In genomic region chr15:99125061-99125990, GRCh38 we compare ENCODE assay signal across 15 cellular contexts. TPM values are rescaled to one million over a fixed set of nuclear protein-coding genes. Genes with fewer than 3 reads are reported as not detected.
DNase-seq lines count a peak whose midpoint lies in the region; FAIRE-seq and TF ChIP-seq lines count a peak whose summit lies in the region.
"Had no signal": no experiment of that assay in that cellular context is flagged by ENCODE, and none has a peak within 500 bp of the region (broad histone marks: within the 10 kb centered on the region; RNA-seq: fewer than 3 reads in every experiment).

No MANE protein-coding gene starts in this region.

- H3K9ac ChIP-seq in astrocyte (ENCODE audit: low read length), result no peak overlapping the region
- no peak overlapping the region for H3K9ac ChIP-seq in Karpas-422 (ENCODE audit: low read length)

- peaks cover 41% of the 10 kb centered on the region for H3K4me1 ChIP-seq in astrocyte (ENCODE audit: insufficient read depth, low read length)
- no peaks in the 10 kb centered on the region for H3K4me1 ChIP-seq in Karpas-422 (ENCODE audit: low read length)

- DNase-seq in astrocyte (ENCODE audit: low read depth) (no peak), fibroblast of mammary gland (ENCODE audit: low read depth) (peak; percentile 20), osteocyte (ENCODE audit: extremely low spot score, unreplicated experiment) (no peak), type B pancreatic cell (ENCODE audit: extremely low spot score, unreplicated experiment) (peak; percentile 63), SKM-1 (lab: John Stamatoyannopoulos, UW; ENCODE audit: unreplicated experiment) (no peak), Karpas-422 (no peak), G401 (ENCODE audit: low spot score) (no peak)
- no peak for DNase-seq in activated naive CD4-positive, alpha-beta T cell (lab: John Stamatoyannopoulos, UW)
- DNase-seq: activated B cell treated with CpG ODN at 0.5 μM for 24 hours; activated CD8-positive, alpha-beta memory T cell treated with anti-CD3 and anti-CD28 coated beads, Interleukin-2, amount 50 U/mL, for 48 hours; CD4-positive, alpha-beta T cell; NCI-H226; stimulated activated CD4-positive, alpha-beta T cell treated with anti-CD3 and anti-CD28 coated beads, Interleukin-2, amount 100 ng/mL, for 24 hours had no signal

- in situ Hi-C loops in G401 (cut with HindIII; ENCODE audit: low sequenced_read_pairs), result no loop called here

- H3K4me2 ChIP-seq in astrocyte (ENCODE audit: low read length), result peak overlapping the region; percentile 14
- no peak overlapping the region for H3K4me2 ChIP-seq in Karpas-422 (ENCODE audit: low read depth, low read length, poor library complexity, severe bottlenecking)

- H4K20me1 ChIP-seq in astrocyte (ENCODE audit: insufficient read depth, low read length), result no peaks in the 10 kb centered on the region
- H4K20me1 ChIP-seq in Karpas-422 (ENCODE audit: insufficient read depth, low read depth, low read length), result no peaks in the 10 kb centered on the region

- peak overlapping the region; percentile 16 for H2AFZ ChIP-seq in astrocyte (ENCODE audit: low read depth, low read length)
- H2AFZ ChIP-seq in Karpas-422 (ENCODE audit: low read length), result no peak overlapping the region

- TF ChIP-seq CTCF in astrocyte (IDR thresholded peaks at IDR 0.05; ENCODE audit: insufficient read depth, low read depth, low read length) (no peak), fibroblast of mammary gland (conservative IDR thresholded peaks at IDR 0.05; ENCODE audit: control insufficient read depth, insufficient read depth, low read depth, low read length) (no peak), osteocyte (IDR thresholded peaks at IDR 0.05) (no peak), type B pancreatic cell (conservative IDR thresholded peaks at IDR 0.05) (no peak)

- H3K27ac ChIP-seq in astrocyte (ENCODE audit: low read depth, low read length) (no peak overlapping the region), Karpas-422 (ENCODE audit: low read length) (no peak overlapping the region)

- H3K9me3 ChIP-seq in astrocyte (ENCODE audit: insufficient read depth, low read depth, low read length) (no peaks in the 10 kb centered on the region), Karpas-422 (ENCODE audit: low read length) (no peaks in the 10 kb centered on the region)

- no peaks in the 10 kb centered on the region for H3K9me2 ChIP-seq in Karpas-422 (replicated peaks; ENCODE audit: insufficient read depth, low read length)

- H3K27ac Mint-ChIP-seq in astrocyte (ENCODE audit: unreplicated experiment) (peak overlapping the region; percentile 95), osteocyte (ENCODE audit: unreplicated experiment) (peak overlapping the region; percentile 38), type B pancreatic cell (no peak overlapping the region)
- H3K27ac Mint-ChIP-seq: activated B cell treated with CpG ODN at 0.5 μM for 24 hours; activated naive CD4-positive, alpha-beta T cell treated with anti-CD3 and anti-CD28 coated beads, Interleukin-2, amount 50 U/mL, for 24 hours; CD4-positive, alpha-beta T cell had no signal

- H3K9me3 Mint-ChIP-seq in astrocyte (ENCODE audit: unreplicated experiment) (peaks cover 2% of the 10 kb centered on the region), osteocyte (ENCODE audit: unreplicated experiment) (no peaks in the 10 kb centered on the region), type B pancreatic cell (peaks cover 2% of the 10 kb centered on the region)
- H3K9me3 Mint-ChIP-seq: activated B cell treated with CpG ODN at 0.5 μM for 24 hours; activated naive CD4-positive, alpha-beta T cell treated with anti-CD3 and anti-CD28 coated beads, Interleukin-2, amount 50 U/mL, for 24 hours; CD4-positive, alpha-beta T cell had no signal

- peaks cover 25% of the 10 kb centered on the region for H3K36me3 Mint-ChIP-seq in astrocyte (ENCODE audit: low read depth, unreplicated experiment)
- peaks cover 8% of the 10 kb centered on the region for H3K36me3 Mint-ChIP-seq in osteocyte (ENCODE audit: unreplicated experiment)
- peaks cover 19% of the 10 kb centered on the region for H3K36me3 Mint-ChIP-seq in type B pancreatic cell
- H3K36me3 Mint-ChIP-seq: activated naive CD4-positive, alpha-beta T cell treated with anti-CD3 and anti-CD28 coated beads, Interleukin-2, amount 50 U/mL, for 24 hours had no signal

- FAIRE-seq in astrocyte (lab: Jason Lieb, UNC), result no peak
- FAIRE-seq: GM12892 had no signal

- H3K27me3 Mint-ChIP-seq in astrocyte (ENCODE audit: low read depth, unreplicated experiment), result no peaks in the 10 kb centered on the region
- no peaks in the 10 kb centered on the region for H3K27me3 Mint-ChIP-seq in osteocyte (ENCODE audit: unreplicated experiment)
- H3K27me3 Mint-ChIP-seq in type B pancreatic cell, result no peaks in the 10 kb centered on the region
- H3K27me3 Mint-ChIP-seq: activated naive CD4-positive, alpha-beta T cell treated with anti-CD3 and anti-CD28 coated beads, Interleukin-2, amount 50 U/mL, for 24 hours; CD4-positive, alpha-beta T cell had no signal

- H3K4me3 Mint-ChIP-seq in astrocyte (ENCODE audit: unreplicated experiment), result no peak overlapping the region
- H3K4me3 Mint-ChIP-seq in osteocyte (ENCODE audit: unreplicated experiment), result no peak overlapping the region
- no peak overlapping the region for H3K4me3 Mint-ChIP-seq in type B pancreatic cell
- H3K4me3 Mint-ChIP-seq: activated B cell treated with CpG ODN at 0.5 μM for 24 hours; activated naive CD4-positive, alpha-beta T cell treated with anti-CD3 and anti-CD28 coated beads, Interleukin-2, amount 50 U/mL, for 24 hours; CD4-positive, alpha-beta T cell had no signal

- H3K36me3 ChIP-seq in astrocyte (ENCODE audit: insufficient read depth, low read length) (no peaks in the 10 kb centered on the region), Karpas-422 (ENCODE audit: insufficient read depth, low read length) (no peaks in the 10 kb centered on the region)

- H3K79me2 ChIP-seq in astrocyte (ENCODE audit: insufficient read depth, low read length) (no peaks in the 10 kb centered on the region), Karpas-422 (ENCODE audit: low read length) (no peaks in the 10 kb centered on the region)

- H3K4me1 Mint-ChIP-seq in astrocyte (ENCODE audit: low read depth, unreplicated experiment) (peaks cover 63% of the 10 kb centered on the region), osteocyte (ENCODE audit: unreplicated experiment) (peaks cover 66% of the 10 kb centered on the region), type B pancreatic cell (ENCODE audit: unreplicated experiment) (peaks cover 45% of the 10 kb centered on the region)
- H3K4me1 Mint-ChIP-seq: activated naive CD4-positive, alpha-beta T cell treated with anti-CD3 and anti-CD28 coated beads, Interleukin-2, amount 50 U/mL, for 24 hours had no signal

- H3K4me3 ChIP-seq in astrocyte (ENCODE audit: insufficient read depth, low read depth, low read length) (no peak overlapping the region), fibroblast of mammary gland (ENCODE audit: control insufficient read depth, low read depth, low read length) (no peak overlapping the region), Karpas-422 (ENCODE audit: low read length) (no peak overlapping the region)

- H3K27me3 ChIP-seq in astrocyte (ENCODE audit: insufficient read depth, low read length) (no peaks in the 10 kb centered on the region), Karpas-422 (ENCODE audit: low read length) (no peaks in the 10 kb centered on the region)

RNA-seq across cellular contexts. Expression of gene SYNM, which starts 20.4 kb away (rescaled TPM):
- 9.7 and 10.1 TPM in 2 replicates for total RNA-seq in astrocyte
- total RNA-seq in osteocyte, result 5.5 and 5.9 TPM in 2 replicates
- 2.2 and 4.1 TPM in 2 replicates for total RNA-seq in type B pancreatic cell (ENCODE audit: low replicate concordance)
- total RNA-seq in Karpas-422 (2014; rRNA removed; shearing (Covaris generic); ENCODE audit: low replicate concordance), result not detected in 2 replicates
- 21.8 and 26.1 TPM in 2 replicates for total RNA-seq in G401 (2014; rRNA removed; shearing (Covaris generic))

Comparison
In these comparisons a context has a peak if more than half of its experiments do, and no peak if none do; other contexts are left out.
1. DNase-seq: peak in fibroblast of mammary gland (single experiment) and type B pancreatic cell (single experiment); none in astrocyte (single experiment), osteocyte (single experiment), SKM-1 (single experiment), activated naive CD4-positive, alpha-beta T cell (0 of 4), Karpas-422 (single experiment) and G401 (single experiment).